Comparison of ENCODE assay signal across 20 cellular contexts in the genomic region with DNA sequence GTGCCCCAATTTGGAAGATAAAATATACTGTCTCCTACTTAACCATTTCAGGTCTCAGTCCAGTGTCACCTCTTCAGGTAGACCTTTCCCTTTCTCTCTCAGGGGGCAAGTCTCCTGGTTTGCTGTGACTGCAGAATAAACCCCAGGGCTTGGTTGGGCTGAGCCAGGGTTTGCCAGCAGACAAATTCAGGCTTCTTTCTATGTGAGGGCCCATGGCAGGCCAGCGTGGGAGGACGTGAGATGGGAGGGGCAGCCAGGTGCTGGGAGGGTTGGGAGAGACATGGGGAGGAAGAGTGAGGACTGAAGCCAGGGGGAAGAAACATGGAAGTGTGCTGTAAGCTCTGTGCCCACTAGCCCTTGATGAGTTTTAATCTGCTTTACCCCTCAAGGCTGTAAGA.
A peak's percentile ranks its signal among the peaks of the same experiment; 100 is the strongest.
DNase-seq lines count a peak whose midpoint lies in the region; ATAC-seq and TF ChIP-seq lines count a peak whose summit lies in the region.
"Had no signal": no experiment of that assay in that cellular context is flagged by ENCODE, and none has a peak within 500 bp of the region (broad histone marks: within the 10 kb centered on the region; RNA-seq: fewer than 3 reads in every experiment).

No MANE protein-coding gene starts in this region.

- H3K9me3 ChIP-seq in HEK293 (ENCODE audit: control insufficient read depth, insufficient read depth, low read depth, low read length) (no peaks in the 10 kb centered on the region), SJSA1 (replicated peaks) (no peaks in the 10 kb centered on the region)
- H3K9me3 ChIP-seq: neutrophil, transverse colon had no signal

- TF ChIP-seq CTCF in HEK293 (tag by site-specific recombination; IDR thresholded peaks at IDR 0.05): no peak

- no peak for DNase-seq in SJSA1 (ENCODE audit: low read depth in 1 of 2, low spot score in 2 of 2)
- peak; percentile 44 for DNase-seq in iPS-NIHi11 (ENCODE audit: low spot score)
- DNase-seq in renal cortical epithelial cell (ENCODE audit: low read depth): peak; percentile 21
- no peak for DNase-seq in DMS153 (lab: John Stamatoyannopoulos, UW)
- no peak for DNase-seq in SIG-M5 (lab: John Stamatoyannopoulos, UW)
- DNase-seq: activated B cell treated with CpG ODN at 0.5 μM for 24 hours; activated CD8-positive, alpha-beta T cell treated with anti-CD3 and anti-CD28 coated beads, Interleukin-2, amount 10 ng/mL, durations not matched to agents 7 days and 5 days; activated naive CD4-positive, alpha-beta T cell; activated T-cell treated with anti-CD3 and anti-CD28 coated beads, Interleukin-2, amount 50 U/mL, for 1 hour; amygdala; CD4-positive, alpha-beta memory T cell; foreskin fibroblast; hippocampal formation; stimulated activated CD4-positive, alpha-beta T cell treated with anti-CD3 and anti-CD28 coated beads, Interleukin-4, amount 100 ng/mL, for 1 hour; transverse colon had no signal

- no peak overlapping the region for H3K27ac ChIP-seq in HEK293 (ENCODE audit: extremely low read depth, low read depth, low read length)
- H3K27ac ChIP-seq in SJSA1: peak overlapping the region; percentile 85
- H3K27ac ChIP-seq: HL-60, neutrophil, transverse colon had no signal

- no peaks in the 10 kb centered on the region for H3K27me3 ChIP-seq in SJSA1 (replicated peaks)
- H3K27me3 ChIP-seq: neutrophil, transverse colon had no signal

- H3K4me3 ChIP-seq in HEK293 (ENCODE audit: low read depth, low read length) (no peak overlapping the region), SJSA1 (no peak overlapping the region)
- H3K4me3 ChIP-seq: transverse colon had no signal

- 0 out of 2 replicates have a peak, but pooled peaks cover 2% of the 10 kb centered on the region for H3K4me1 ChIP-seq in HEK293 (ENCODE audit: control insufficient read depth, insufficient read depth, low read length)
- peaks cover 71% of the 10 kb centered on the region for H3K4me1 ChIP-seq in SJSA1 (replicated peaks)

- CTCF ChIA-PET in HEK293 (lab: Yijun Ruan, JAX): interaction anchor here (0.6 to 1.0 kb wide), 3 partner anchors 15 to 407 kb away, joined by 3 to 4 read pairs (median 3); no protein-coding TSS in a partner anchor

- H3K36me3 ChIP-seq in HEK293 (ENCODE audit: control insufficient read depth in 2 of 2, insufficient read depth in 1 of 2, low read length in 2 of 2) (no peaks in the 10 kb centered on the region), SJSA1 (0 out of 2 replicates have a peak, but pooled peaks cover 3% of the 10 kb centered on the region)
- H3K36me3 ChIP-seq: neutrophil, transverse colon had no signal

- POLR2A ChIA-PET in HEK293 (lab: Yijun Ruan, JAX): interaction anchor here (1.0 kb wide), 1 partner anchor 15 kb away, joined by 3 read pairs; no protein-coding TSS in a partner anchor

- ATAC-seq in HG03196 (IDR thresholded peaks at IDR 0.05; ENCODE audit: unreplicated experiment) (no peak), GM18867 (IDR thresholded peaks at IDR 0.05; ENCODE audit: unreplicated experiment) (no peak)
- ATAC-seq: activated CD8-positive, alpha-beta T cell treated with anti-CD3 and anti-CD28 coated beads, Interleukin-2, amount 10 ng/mL, durations not matched to agents 7 days and 5 days had no signal

TF ChIP-seq in HEK293, 187 proteins besides CTCF, POLR2A, EP300 and RAD21:
- TF ChIP-seq ZNF449 (tag by site-specific recombination; IDR thresholded peaks at IDR 0.05) (peak; percentile 95), ZFHX2 (tag by site-specific recombination; conservative IDR thresholded peaks at IDR 0.05) (peak; percentile 46), ZNF629 (tag by site-specific recombination; IDR thresholded peaks at IDR 0.05) (no peak)
- TF ChIP-seq, protein P1, sequence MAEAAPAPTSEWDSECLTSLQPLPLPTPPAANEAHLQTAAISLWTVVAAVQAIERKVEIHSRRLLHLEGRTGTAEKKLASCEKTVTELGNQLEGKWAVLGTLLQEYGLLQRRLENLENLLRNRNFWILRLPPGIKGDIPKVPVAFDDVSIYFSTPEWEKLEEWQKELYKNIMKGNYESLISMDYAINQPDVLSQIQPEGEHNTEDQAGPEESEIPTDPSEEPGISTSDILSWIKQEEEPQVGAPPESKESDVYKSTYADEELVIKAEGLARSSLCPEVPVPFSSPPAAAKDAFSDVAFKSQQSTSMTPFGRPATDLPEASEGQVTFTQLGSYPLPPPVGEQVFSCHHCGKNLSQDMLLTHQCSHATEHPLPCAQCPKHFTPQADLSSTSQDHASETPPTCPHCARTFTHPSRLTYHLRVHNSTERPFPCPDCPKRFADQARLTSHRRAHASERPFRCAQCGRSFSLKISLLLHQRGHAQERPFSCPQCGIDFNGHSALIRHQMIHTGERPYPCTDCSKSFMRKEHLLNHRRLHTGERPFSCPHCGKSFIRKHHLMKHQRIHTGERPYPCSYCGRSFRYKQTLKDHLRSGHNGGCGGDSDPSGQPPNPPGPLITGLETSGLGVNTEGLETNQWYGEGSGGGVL (tag by site-specific recombination; IDR thresholded peaks at IDR 0.05): peak; percentile 47; the same call in 1 of the 2 replicates

Comparison
In these comparisons a context has a peak if more than half of its experiments do, and no peak if none do; other contexts are left out.
1. DNase-seq: peak in iPS-NIHi11 (single experiment) and renal cortical epithelial cell (single experiment); none in SJSA1 (0 of 2), DMS153 (single experiment) and SIG-M5 (single experiment).